ENCODE assay signal across 8 cellular contexts in genomic region chr16:89491238-89491869, GRCh38. TPM values are rescaled to one million over a fixed set of nuclear protein-coding genes. Genes with fewer than 3 reads are reported as not detected.
DNase-seq lines count a peak whose midpoint lies in the region; ATAC-seq and TF ChIP-seq lines count a peak whose summit lies in the region.

No MANE protein-coding gene starts in this region.

- H4K20me1 ChIP-seq in SU-DHL-6 (ENCODE audit: low read depth, low read length) = peaks cover 14% of the 10 kb centered on the region

- no peaks in the 10 kb centered on the region for H3K27me3 ChIP-seq in cardiac muscle cell
- no peaks in the 10 kb centered on the region for H3K27me3 ChIP-seq in SU-DHL-6 (ENCODE audit: low read length)

- DNase-seq in cardiac muscle cell (ENCODE audit: low read depth in 1 of 2, low spot score in 1 of 2) (peak in 1 of 2 donors; percentile 40), left ventricle myocardium superior (no peak), fibroblast of peridontal ligament (ENCODE audit: extremely low read depth) (peak; percentile 35), retinal pigment epithelial cell (ENCODE audit: low read depth) (no peak), NK-92 (lab: John Stamatoyannopoulos, UW; ENCODE audit: unreplicated experiment) (no peak), NCI-H510A treated with DMSO at 0.1 percent for 48 hours (lab: John Stamatoyannopoulos, UW) (no peak), cerebellar cortex (ENCODE audit: low spot score) (no peak)

- no peak for ATAC-seq in left ventricle myocardium superior

- peaks cover 38% of the 10 kb centered on the region for H3K79me2 ChIP-seq in SU-DHL-6 (ENCODE audit: insufficient read depth, low read length)

- peaks cover 18% of the 10 kb centered on the region for H3F3A ChIP-seq in SU-DHL-6 (ENCODE audit: insufficient read depth)

- H3K4me3 ChIP-seq in cardiac muscle cell (peak overlapping the region; percentile 67), SU-DHL-6 (ENCODE audit: insufficient read depth, low read length, poor library complexity, severe bottlenecking) (peak overlapping the region; percentile 79), retinal pigment epithelial cell (ENCODE audit: low read length) (peak overlapping the region; percentile 82)

- H3K9ac ChIP-seq in SU-DHL-6 (ENCODE audit: low read length) = peak overlapping the region; percentile 75

- H3K27ac ChIP-seq in cardiac muscle cell = peak overlapping the region; percentile 89
- H3K27ac ChIP-seq in SU-DHL-6 (ENCODE audit: low read depth, low read length) = peak overlapping the region; percentile 61

- peak overlapping the region; percentile 15 for H2AFZ ChIP-seq in SU-DHL-6 (ENCODE audit: low read depth, low read length, severe bottlenecking)

- H3K9me3 ChIP-seq in cardiac muscle cell (ENCODE audit: low read depth) (no peaks in the 10 kb centered on the region), SU-DHL-6 (ENCODE audit: insufficient read depth, low read length) (no peaks in the 10 kb centered on the region)

- H3K9me2 ChIP-seq in SU-DHL-6 (replicated peaks; ENCODE audit: insufficient read depth, low read length) = no peaks in the 10 kb centered on the region

- intact Hi-C loops in left ventricle myocardium superior (cut with micrococcal nuclease) = no loop called here

- peak; percentile 12 for TF ChIP-seq CTCF in cardiac muscle cell (IDR thresholded peaks at IDR 0.05; ENCODE audit: low read depth, low read length)
- TF ChIP-seq CTCF in SU-DHL-6 (IDR thresholded peaks at IDR 0.05; ENCODE audit: insufficient read depth, low read length, poor library complexity, severe bottlenecking) = no peak
- TF ChIP-seq CTCF in retinal pigment epithelial cell (conservative IDR thresholded peaks at IDR 0.05; ENCODE audit: low read depth, low read length) = no peak

- H3K36me3 ChIP-seq in cardiac muscle cell (no peaks in the 10 kb centered on the region), SU-DHL-6 (ENCODE audit: low read length) (peaks cover 3% of the 10 kb centered on the region; the same call in 1 of the 2 replicates)

- H3K4me1 ChIP-seq in cardiac muscle cell (ENCODE audit: low read depth) = peaks cover 21% of the 10 kb centered on the region

- H3K4me2 ChIP-seq in SU-DHL-6 (ENCODE audit: low read depth, low read length, poor library complexity, severe bottlenecking) = peak overlapping the region; percentile 91

RNA-seq across cellular contexts. Expression of gene ANKRD11, which starts 1.0 kb away (rescaled TPM):
- total RNA-seq in cardiac muscle cell (70.1 and 111 TPM in 2 replicates), left ventricle myocardium superior (75.2 TPM)
- polyA plus RNA-seq in cardiac muscle cell = 131 and 159 TPM in 2 replicates

RNA-seq across cellular contexts. Expression of gene SPG7, which starts 16.8 kb away (rescaled TPM):
- total RNA-seq in cardiac muscle cell = 173 and 248 TPM in 2 replicates
- 99.1 and 110 TPM in 2 replicates for polyA plus RNA-seq in cardiac muscle cell
- 108 TPM for total RNA-seq in left ventricle myocardium superior
